ENCODE assay signal across 1 cellular context in genomic region chr17:40326014-40326831, GRCh38.
TF ChIP-seq lines count a peak whose summit lies in the region.

No MANE protein-coding gene starts in this region.

TF ChIP-seq in HepG2, 621 proteins besides CTCF, POLR2A, EP300 and RAD21 (continues in another document):
- no peak for TF ChIP-seq EZH2 (conservative IDR thresholded peaks at IDR 0.05; ENCODE audit: low read depth, low read length)
- TF ChIP-seq ZFX (CRISPR knock-in tag; IDR thresholded peaks at IDR 0.05; ENCODE audit: low read depth), result peak; percentile 12; the same call in 1 of the 2 replicates
- no peak for TF ChIP-seq GABPA (IDR thresholded peaks at IDR 0.05; ENCODE audit: low read depth, low read length)
- peak; percentile 31; the same call in 1 of the 2 replicates for TF ChIP-seq GABPA (CRISPR knock-in tag; IDR thresholded peaks at IDR 0.05; ENCODE audit: low read depth)
- TF ChIP-seq ZNF747 (CRISPR knock-in tag; IDR thresholded peaks at IDR 0.05; ENCODE audit: borderline replicate concordance), result no peak
- TF ChIP-seq DMAP1 (CRISPR knock-in tag; IDR thresholded peaks at IDR 0.05), result no peak
- TF ChIP-seq ZNF546 (CRISPR knock-in tag; conservative IDR thresholded peaks at IDR 0.05), result no peak
- TF ChIP-seq NR2C2 (CRISPR knock-in tag; IDR thresholded peaks at IDR 0.05; ENCODE audit: borderline replicate concordance), result peak; percentile 74; the same call in 1 of the 2 replicates
- no peak for TF ChIP-seq ZNF562 (CRISPR knock-in tag; IDR thresholded peaks at IDR 0.05; ENCODE audit: borderline replicate concordance)
- TF ChIP-seq CEBPG (CRISPR knock-in tag; IDR thresholded peaks at IDR 0.05), result peak; percentile 65
- TF ChIP-seq SKIL (CRISPR knock-in tag; IDR thresholded peaks at IDR 0.05; ENCODE audit: borderline replicate concordance), result 0 out of 2 replicates have a peak, but pooled peaks have one; percentile 14
- no peak for TF ChIP-seq ZBTB42 (CRISPR knock-in tag; IDR thresholded peaks at IDR 0.05)
- TF ChIP-seq ZNF687 (CRISPR knock-in tag; IDR thresholded peaks at IDR 0.05), result peak; percentile 52
- TF ChIP-seq ZSCAN5A (CRISPR knock-in tag; IDR thresholded peaks at IDR 0.05; ENCODE audit: borderline replicate concordance), result no peak
- TF ChIP-seq TFDP1 (CRISPR knock-in tag; IDR thresholded peaks at IDR 0.05; ENCODE audit: borderline replicate concordance), result no peak
- no peak for TF ChIP-seq KDM3A (CRISPR knock-in tag; IDR thresholded peaks at IDR 0.05; ENCODE audit: low read depth)
- TF ChIP-seq HDAC1 (CRISPR knock-in tag; IDR thresholded peaks at IDR 0.05), result peak; percentile 83
- no peak for TF ChIP-seq TSC22D2 (CRISPR knock-in tag; IDR thresholded peaks at IDR 0.05; ENCODE audit: borderline replicate concordance)
- peak; percentile 98 for TF ChIP-seq NR2F6 (IDR thresholded peaks at IDR 0.05)
- peak; percentile 98 for TF ChIP-seq NR2F6 (CRISPR knock-in tag; IDR thresholded peaks at IDR 0.05)
- TF ChIP-seq ZNF609 (CRISPR knock-in tag; IDR thresholded peaks at IDR 0.05; ENCODE audit: borderline replicate concordance), result peak; percentile 81; the same call in 1 of the 2 replicates
- TF ChIP-seq ZBTB1 (CRISPR knock-in tag; IDR thresholded peaks at IDR 0.05; ENCODE audit: borderline replicate concordance), result no peak
- no peak for TF ChIP-seq MXD1 (CRISPR knock-in tag; IDR thresholded peaks at IDR 0.05)
- TF ChIP-seq HOXA3 (CRISPR knock-in tag; IDR thresholded peaks at IDR 0.05), result peak; percentile 60
- TF ChIP-seq FOXA3 (CRISPR knock-in tag; IDR thresholded peaks at IDR 0.05), result peak; percentile 76
- TF ChIP-seq FOXA1 (IDR thresholded peaks at IDR 0.05), result no peak
- peak; percentile 70 for TF ChIP-seq FOXA1 (CRISPR knock-in tag; IDR thresholded peaks at IDR 0.05)
- TF ChIP-seq ZNF263 (CRISPR knock-in tag; IDR thresholded peaks at IDR 0.05), result no peak
- TF ChIP-seq MYPOP (CRISPR knock-in tag; IDR thresholded peaks at IDR 0.05), result 0 out of 2 replicates have a peak, but pooled peaks have one; percentile 43
- no peak for TF ChIP-seq SSRP1 (CRISPR knock-in tag; IDR thresholded peaks at IDR 0.05)
- no peak for TF ChIP-seq RFXANK (CRISPR knock-in tag; IDR thresholded peaks at IDR 0.05)
- TF ChIP-seq WIZ (CRISPR knock-in tag; IDR thresholded peaks at IDR 0.05), result no peak
- TF ChIP-seq HIC2 (CRISPR knock-in tag; IDR thresholded peaks at IDR 0.05; ENCODE audit: low read depth), result peak; percentile 48; the same call in 1 of the 2 replicates
- peak; percentile 54 for TF ChIP-seq SKI (IDR thresholded peaks at IDR 0.05; ENCODE audit: partially characterized antibody)
- 0 out of 2 replicates have a peak, but pooled peaks have one; percentile 56 for TF ChIP-seq ZNF34 (CRISPR knock-in tag; IDR thresholded peaks at IDR 0.05; ENCODE audit: borderline replicate concordance)
- TF ChIP-seq NKX3-1 (CRISPR knock-in tag; IDR thresholded peaks at IDR 0.05), result peak; percentile 95
- TF ChIP-seq ZBTB34 (CRISPR knock-in tag; IDR thresholded peaks at IDR 0.05), result no peak
- no peak for TF ChIP-seq ZNF724P (CRISPR knock-in tag; IDR thresholded peaks at IDR 0.05; ENCODE audit: borderline replicate concordance)
- TF ChIP-seq NCOA5 (CRISPR knock-in tag; IDR thresholded peaks at IDR 0.05), result no peak
- no peak for TF ChIP-seq SRF (IDR thresholded peaks at IDR 0.05; ENCODE audit: low read depth, low read length)
- TF ChIP-seq ATF5 (CRISPR knock-in tag; IDR thresholded peaks at IDR 0.05; ENCODE audit: low read depth), result 0 out of 2 replicates have a peak, but pooled peaks have one; percentile 49
- no peak for TF ChIP-seq PLRG1 (conservative IDR thresholded peaks at IDR 0.05)
- TF ChIP-seq MYC (CRISPR knock-in tag; IDR thresholded peaks at IDR 0.05; ENCODE audit: borderline replicate concordance), result no peak
- TF ChIP-seq HNRNPH1 (optimal IDR thresholded peaks at IDR 0.05; ENCODE audit: low read depth, low read length), result no peak
- no peak for TF ChIP-seq ZNF326 (CRISPR knock-in tag; IDR thresholded peaks at IDR 0.05; ENCODE audit: borderline replicate concordance)
